Comparison of ENCODE assay signal across 1 cellular context in the genomic region with DNA sequence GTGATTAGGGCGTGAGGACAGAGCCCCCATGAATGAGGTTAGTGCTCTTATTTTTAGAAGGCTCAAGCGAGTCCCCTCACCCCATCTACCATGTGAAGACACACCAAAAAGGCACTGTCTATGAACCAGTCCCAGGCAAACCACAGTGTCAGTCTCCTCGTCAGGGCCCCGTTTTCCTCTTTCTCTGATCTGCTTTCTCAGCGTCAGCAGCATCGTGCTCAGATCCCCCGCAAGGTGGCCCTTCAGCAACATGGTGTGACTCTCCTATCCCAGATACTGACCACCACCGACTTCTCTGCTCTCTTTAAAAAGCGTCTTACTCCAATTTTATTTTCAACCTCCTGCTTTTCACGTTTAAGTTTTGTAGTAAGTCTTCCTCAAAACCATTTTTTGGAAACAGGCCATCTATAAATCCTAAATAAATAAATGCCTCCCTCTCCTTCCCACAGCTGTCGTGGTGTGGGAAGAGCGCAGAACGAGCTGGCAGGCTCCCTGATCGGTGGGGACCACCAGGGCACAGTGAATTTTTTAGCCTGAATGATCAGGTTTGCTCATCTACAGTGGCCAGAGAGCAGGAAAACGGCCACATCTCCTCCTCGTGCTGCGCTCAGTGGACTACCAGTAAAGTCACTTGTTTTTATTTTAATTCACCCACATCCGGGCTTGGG.
A peak's percentile ranks its signal among the peaks of the same experiment; 100 is the strongest.
TF ChIP-seq lines count a peak whose summit lies in the region.

No MANE protein-coding gene starts in this region.

TF ChIP-seq in HepG2, 621 proteins besides CTCF, POLR2A, EP300 and RAD21 (continued from another document):
- TF ChIP-seq, protein P1, sequence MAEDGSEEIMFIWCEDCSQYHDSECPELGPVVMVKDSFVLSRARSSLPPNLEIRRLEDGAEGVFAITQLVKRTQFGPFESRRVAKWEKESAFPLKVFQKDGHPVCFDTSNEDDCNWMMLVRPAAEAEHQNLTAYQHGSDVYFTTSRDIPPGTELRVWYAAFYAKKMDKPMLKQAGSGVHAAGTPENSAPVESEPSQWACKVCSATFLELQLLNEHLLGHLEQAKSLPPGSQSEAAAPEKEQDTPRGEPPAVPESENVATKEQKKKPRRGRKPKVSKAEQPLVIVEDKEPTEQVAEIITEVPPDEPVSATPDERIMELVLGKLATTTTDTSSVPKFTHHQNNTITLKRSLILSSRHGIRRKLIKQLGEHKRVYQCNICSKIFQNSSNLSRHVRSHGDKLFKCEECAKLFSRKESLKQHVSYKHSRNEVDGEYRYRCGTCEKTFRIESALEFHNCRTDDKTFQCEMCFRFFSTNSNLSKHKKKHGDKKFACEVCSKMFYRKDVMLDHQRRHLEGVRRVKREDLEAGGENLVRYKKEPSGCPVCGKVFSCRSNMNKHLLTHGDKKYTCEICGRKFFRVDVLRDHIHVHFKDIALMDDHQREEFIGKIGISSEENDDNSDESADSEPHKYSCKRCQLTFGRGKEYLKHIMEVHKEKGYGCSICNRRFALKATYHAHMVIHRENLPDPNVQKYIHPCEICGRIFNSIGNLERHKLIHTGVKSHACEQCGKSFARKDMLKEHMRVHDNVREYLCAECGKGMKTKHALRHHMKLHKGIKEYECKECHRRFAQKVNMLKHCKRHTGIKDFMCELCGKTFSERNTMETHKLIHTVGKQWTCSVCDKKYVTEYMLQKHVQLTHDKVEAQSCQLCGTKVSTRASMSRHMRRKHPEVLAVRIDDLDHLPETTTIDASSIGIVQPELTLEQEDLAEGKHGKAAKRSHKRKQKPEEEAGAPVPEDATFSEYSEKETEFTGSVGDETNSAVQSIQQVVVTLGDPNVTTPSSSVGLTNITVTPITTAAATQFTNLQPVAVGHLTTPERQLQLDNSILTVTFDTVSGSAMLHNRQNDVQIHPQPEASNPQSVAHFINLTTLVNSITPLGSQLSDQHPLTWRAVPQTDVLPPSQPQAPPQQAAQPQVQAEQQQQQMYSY (CRISPR knock-in tag; IDR thresholded peaks at IDR 0.05) = no peak
- TF ChIP-seq ZNF678 (CRISPR knock-in tag; IDR thresholded peaks at IDR 0.05) (no peak), STAG1 (CRISPR knock-in tag; IDR thresholded peaks at IDR 0.05) (peak; percentile 15; the same call in 1 of the 2 replicates), KLF9 (CRISPR knock-in tag; IDR thresholded peaks at IDR 0.05; ENCODE audit: low read depth) (no peak), CREM (IDR thresholded peaks at IDR 0.05) (0 out of 2 replicates have a peak, but pooled peaks have one; percentile 17), CREM (CRISPR knock-in tag; IDR thresholded peaks at IDR 0.05) (no peak)
